Comparison of ENCODE assay signal across 13 cellular contexts in the genomic region with DNA sequence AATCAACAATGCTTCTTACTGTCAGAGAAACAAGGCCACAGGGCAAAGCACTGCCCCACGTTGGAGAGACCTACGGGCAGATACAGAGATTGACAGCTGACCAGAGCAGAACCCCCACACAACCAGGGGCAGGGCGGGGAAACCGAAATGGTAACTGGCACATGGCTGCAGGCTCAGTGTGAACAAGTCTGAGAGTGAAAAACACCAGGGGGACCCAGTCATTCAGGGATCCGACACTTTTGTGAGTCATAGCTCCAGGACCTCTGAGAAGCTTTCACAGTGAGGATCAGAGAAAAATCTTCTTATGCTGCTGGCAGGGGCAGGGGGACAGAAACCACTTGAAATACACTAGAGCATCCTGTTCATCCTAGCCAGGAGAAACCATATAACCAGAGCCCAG.
DNase-seq lines count a peak whose midpoint lies in the region; ATAC-seq lines count a peak whose summit lies in the region.
"Had no signal": no experiment of that assay in that cellular context is flagged by ENCODE, and none has a peak within 500 bp of the region (broad histone marks: within the 10 kb centered on the region; RNA-seq: fewer than 3 reads in every experiment).

No MANE protein-coding gene starts in this region.

- ATAC-seq in GM21723 (IDR thresholded peaks at IDR 0.05; ENCODE audit: unreplicated experiment) = no peak
- ATAC-seq in HG02973 (IDR thresholded peaks at IDR 0.05; ENCODE audit: unreplicated experiment) = no peak
- no peak for ATAC-seq in activated CD8-positive, alpha-beta memory T cell treated with anti-CD3 and anti-CD28 coated beads, Interleukin-2, amount 10 ng/mL, durations not matched to agents 7 days and 5 days
- no peak for ATAC-seq in Right ventricle myocardium superior (ENCODE audit: poor library complexity)

- CTCF ChIA-PET in activated naive CD4-positive, alpha-beta T cell treated with anti-CD3 and anti-CD28 coated beads for 36 hours (lab: Charles Lee) = no interaction called here
- CTCF ChIA-PET in activated CD8-positive, alpha-beta memory T cell treated with anti-CD3 and anti-CD28 coated beads, Interleukin-2, amount 10 ng/mL, durations not matched to agents 7 days and 5 days (lab: Charles Lee) = no interaction called here

- peaks cover 7% of the 10 kb centered on the region for H3K9me3 Mint-ChIP-seq in activated naive CD4-positive, alpha-beta T cell treated with anti-CD3 and anti-CD28 coated beads for 36 hours
- peaks cover 6% of the 10 kb centered on the region for H3K9me3 Mint-ChIP-seq in activated CD8-positive, alpha-beta memory T cell treated with anti-CD3 and anti-CD28 coated beads, Interleukin-2, amount 10 ng/mL, durations not matched to agents 7 days and 5 days (ENCODE audit: low read depth)

- H3K27ac Mint-ChIP-seq in activated naive CD4-positive, alpha-beta T cell treated with anti-CD3 and anti-CD28 coated beads for 36 hours = no peak overlapping the region
- no peak overlapping the region for H3K27ac Mint-ChIP-seq in activated CD8-positive, alpha-beta memory T cell treated with anti-CD3 and anti-CD28 coated beads, Interleukin-2, amount 10 ng/mL, durations not matched to agents 7 days and 5 days
- H3K27ac Mint-ChIP-seq: dendritic cell treated with granulocyte-macrophage colony-stimulating factor and Interleukin-4, amounts not matched to agents 40 ng/mL and 50 ng/mL, for 4 days had no signal

- H3K27me3 ChIP-seq in SJCRH30 = no peaks in the 10 kb centered on the region
- H3K27me3 ChIP-seq: spleen had no signal

- H3K36me3 ChIP-seq in SJCRH30 = no peaks in the 10 kb centered on the region
- H3K36me3 ChIP-seq: spleen had no signal

- no peaks in the 10 kb centered on the region for H3K4me1 Mint-ChIP-seq in activated naive CD4-positive, alpha-beta T cell treated with anti-CD3 and anti-CD28 coated beads for 36 hours (ENCODE audit: low read depth)
- H3K4me1 Mint-ChIP-seq in activated CD8-positive, alpha-beta memory T cell treated with anti-CD3 and anti-CD28 coated beads, Interleukin-2, amount 10 ng/mL, durations not matched to agents 7 days and 5 days = no peaks in the 10 kb centered on the region

- no peaks in the 10 kb centered on the region for H3K27me3 Mint-ChIP-seq in activated naive CD4-positive, alpha-beta T cell treated with anti-CD3 and anti-CD28 coated beads for 36 hours (ENCODE audit: low read depth)
- H3K27me3 Mint-ChIP-seq in activated CD8-positive, alpha-beta memory T cell treated with anti-CD3 and anti-CD28 coated beads, Interleukin-2, amount 10 ng/mL, durations not matched to agents 7 days and 5 days = no peaks in the 10 kb centered on the region
- H3K27me3 Mint-ChIP-seq: dendritic cell treated with granulocyte-macrophage colony-stimulating factor and Interleukin-4, amounts not matched to agents 40 ng/mL and 50 ng/mL, for 4 days had no signal

- intact Hi-C loops in activated naive CD4-positive, alpha-beta T cell treated with anti-CD3 and anti-CD28 coated beads for 36 hours (cut with micrococcal nuclease) = no loop called here
- intact Hi-C loops in Right ventricle myocardium superior (cut with DNase I) = no loop called here

- no peaks in the 10 kb centered on the region for H3K36me3 Mint-ChIP-seq in activated naive CD4-positive, alpha-beta T cell treated with anti-CD3 and anti-CD28 coated beads for 36 hours (ENCODE audit: low read depth)
- no peaks in the 10 kb centered on the region for H3K36me3 Mint-ChIP-seq in activated CD8-positive, alpha-beta memory T cell treated with anti-CD3 and anti-CD28 coated beads, Interleukin-2, amount 10 ng/mL, durations not matched to agents 7 days and 5 days

- H3K4me1 ChIP-seq in SJCRH30 = peaks cover 19% of the 10 kb centered on the region
- H3K4me1 ChIP-seq: spleen had no signal

- no peak overlapping the region for H3K4me3 ChIP-seq in SJCRH30
- H3K4me3 ChIP-seq: spleen had no signal

- H3K9me3 ChIP-seq in SJCRH30 (replicated peaks) = no peaks in the 10 kb centered on the region; the same call in 1 of the 2 replicates

- peak; percentile 5 for DNase-seq in activated naive CD4-positive, alpha-beta T cell treated with anti-CD3 and anti-CD28 coated beads for 36 hours
- DNase-seq in activated naive CD4-positive, alpha-beta T cell treated with anti-CD3 and anti-CD28 coated beads, Interleukin-2, amount 50 U/mL, for 16 hours = no peak
- DNase-seq in SJCRH30 = peak; percentile 49 to 66
- peak; percentile 41 for DNase-seq in glomerular visceral epithelial cell (ENCODE audit: extremely low spot score)
- no peak for DNase-seq in activated CD8-positive, alpha-beta memory T cell treated with anti-CD3 and anti-CD28 coated beads, Interleukin-2, amount 10 ng/mL, durations not matched to agents 7 days and 5 days
- DNase-seq in Right ventricle myocardium superior = no peak
- DNase-seq: activated CD4-positive, alpha-beta T cell treated with anti-CD3 and anti-CD28 coated beads, Interleukin-2, amount 50 U/mL, for 48 hours; mesenchymal stem cell; NCI-H446; spleen had no signal

- no peak overlapping the region for H3K4me3 Mint-ChIP-seq in activated naive CD4-positive, alpha-beta T cell treated with anti-CD3 and anti-CD28 coated beads for 36 hours
- H3K4me3 Mint-ChIP-seq in activated CD8-positive, alpha-beta memory T cell treated with anti-CD3 and anti-CD28 coated beads, Interleukin-2, amount 10 ng/mL, durations not matched to agents 7 days and 5 days = no peak overlapping the region
- H3K4me3 Mint-ChIP-seq: dendritic cell treated with granulocyte-macrophage colony-stimulating factor and Interleukin-4, amounts not matched to agents 40 ng/mL and 50 ng/mL, for 4 days had no signal

- H3K27ac ChIP-seq in SJCRH30 = no peak overlapping the region
- H3K27ac ChIP-seq: spleen had no signal

Comparison
In these comparisons a context has a peak if more than half of its experiments do, and no peak if none do; other contexts are left out.
1. DNase-seq: peak in activated naive CD4-positive, alpha-beta T cell treated with anti-CD3 and anti-CD28 coated beads for 36 hours (single experiment), SJCRH30 (2 of 2) and glomerular visceral epithelial cell (single experiment); none in activated naive CD4-positive, alpha-beta T cell treated with anti-CD3 and anti-CD28 coated beads, Interleukin-2, amount 50 U/mL, for 16 hours (single experiment), activated CD8-positive, alpha-beta memory T cell treated with anti-CD3 and anti-CD28 coated beads, Interleukin-2, amount 10 ng/mL, durations not matched to agents 7 days and 5 days (single experiment) and Right ventricle myocardium superior (single experiment).